ENCODE assay signal across 15 cellular contexts in the genomic region with DNA sequence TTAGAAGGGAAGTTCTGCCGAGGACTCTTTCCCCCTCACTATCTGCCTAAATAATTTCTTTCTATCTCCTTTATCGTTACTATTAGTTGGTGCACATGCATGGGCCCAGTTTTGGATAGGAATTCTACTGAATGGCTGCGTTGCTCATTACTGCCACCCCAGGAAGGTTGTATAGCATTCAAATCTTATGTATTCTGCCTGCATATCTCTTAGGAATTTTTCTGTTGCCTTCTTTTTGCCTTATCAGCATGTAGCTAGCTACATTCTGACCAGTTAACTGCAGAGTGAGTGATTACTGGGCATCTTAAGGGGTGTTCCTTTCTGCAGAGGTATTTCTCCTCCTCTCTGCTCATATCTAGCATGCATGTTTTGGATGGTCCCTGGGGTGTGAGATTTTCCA.
"Had no signal": no experiment of that assay in that cellular context is flagged by ENCODE, and none has a peak within 500 bp of the region (broad histone marks: within the 10 kb centered on the region; RNA-seq: fewer than 3 reads in every experiment).

No MANE protein-coding gene starts in this region.

- H2AFZ ChIP-seq: parathyroid adenoma had no signal

- H3K9ac ChIP-seq: parathyroid adenoma had no signal

- ATAC-seq: activated CD4-positive, CD25-positive, alpha-beta regulatory T cell treated with anti-CD3 and anti-CD28 coated beads, Interleukin-2, amount 50 U/mL, for 24 hours; activated T-cell treated with anti-CD3 and anti-CD28 coated beads, Interleukin-2, amount 50 U/mL, for 4 hours; esophagus mucosa; left cardiac atrium; lower lobe of right lung; stimulated activated naive CD8-positive, alpha-beta T cell treated with anti-CD3 and anti-CD28 coated beads, Interleukin-15, amount 100 ng/mL, for 72 hours had no signal

- H3K36me3 ChIP-seq: lower lobe of right lung had no signal

- H3K4me3 ChIP-seq: lower lobe of right lung, skin epidermis, testis had no signal

- H3K9me3 ChIP-seq: lower lobe of right lung, testis had no signal

- H3K4me1 ChIP-seq: lower lobe of right lung, parathyroid adenoma, testis had no signal

- H3K27ac ChIP-seq: lower lobe of right lung, parathyroid adenoma, skin epidermis, testis had no signal

- DNase-seq: activated CD4-positive, alpha-beta T cell treated with anti-CD3 and anti-CD28 coated beads, Interleukin-2, amount 50 U/mL, for 4 hours; activated gamma-delta T cell; activated naive CD8-positive, alpha-beta T cell treated with anti-CD3 and anti-CD28 coated beads for 36 hours; activated T-cell treated with anti-CD3 and anti-CD28 coated beads, Interleukin-2, amount 50 U/mL, for 4 hours; left cardiac atrium; lower lobe of right lung; midbrain; retina; stimulated activated CD4-positive, alpha-beta T cell treated with anti-CD3 and anti-CD28 coated beads, Interleukin-4, amount 100 ng/mL, for 4 hours; stimulated activated naive CD8-positive, alpha-beta T cell treated with anti-CD3 and anti-CD28 coated beads, Interleukin-15, amount 100 ng/mL, for 72 hours; testis had no signal

- H3K27me3 ChIP-seq: testis had no signal

- H3K79me2 ChIP-seq: parathyroid adenoma had no signal
